1 cellular context compared by ENCODE assay signal in genomic region chr11:102345923-102346322, GRCh38.
TF ChIP-seq lines count a peak whose summit lies in the region.

No MANE protein-coding gene starts in this region.

TF ChIP-seq in HepG2, 621 proteins besides CTCF, POLR2A, EP300 and RAD21 (continues in another document):
- no peak for TF ChIP-seq ZNF513 (CRISPR knock-in tag; conservative IDR thresholded peaks at IDR 0.05)
- TF ChIP-seq KDM5A (IDR thresholded peaks at IDR 0.05; ENCODE audit: borderline replicate concordance, low read length): no peak
- TF ChIP-seq HES4 (CRISPR knock-in tag; IDR thresholded peaks at IDR 0.05; ENCODE audit: borderline replicate concordance): no peak
- TF ChIP-seq ZNF550 (CRISPR knock-in tag; IDR thresholded peaks at IDR 0.05; ENCODE audit: borderline replicate concordance): no peak
- TF ChIP-seq ZFYVE20 (CRISPR knock-in tag; IDR thresholded peaks at IDR 0.05; ENCODE audit: borderline replicate concordance, low read depth): no peak
- TF ChIP-seq TBX2 (CRISPR knock-in tag; IDR thresholded peaks at IDR 0.05; ENCODE audit: borderline replicate concordance): no peak
- no peak for TF ChIP-seq HOMEZ (CRISPR knock-in tag; IDR thresholded peaks at IDR 0.05; ENCODE audit: low read depth)
- no peak for TF ChIP-seq ZNF460 (CRISPR knock-in tag; IDR thresholded peaks at IDR 0.05; ENCODE audit: borderline replicate concordance)
- no peak for TF ChIP-seq AKAP8 (CRISPR knock-in tag; IDR thresholded peaks at IDR 0.05)
- 0 out of 2 replicates have a peak, but pooled peaks have one; percentile 30 for TF ChIP-seq MIXL1 (CRISPR knock-in tag; IDR thresholded peaks at IDR 0.05)
- TF ChIP-seq ZNF24 (IDR thresholded peaks at IDR 0.05): no peak
- TF ChIP-seq ETS1 (CRISPR knock-in tag; IDR thresholded peaks at IDR 0.05): no peak
- TF ChIP-seq ATF1 (CRISPR knock-in tag; IDR thresholded peaks at IDR 0.05): peak; percentile 37; the same call in 1 of the 2 replicates
- TF ChIP-seq ZNF646 (CRISPR knock-in tag; IDR thresholded peaks at IDR 0.05): no peak
- 0 out of 2 replicates have a peak, but pooled peaks have one; percentile 7 for TF ChIP-seq SATB2 (CRISPR knock-in tag; IDR thresholded peaks at IDR 0.05)
- TF ChIP-seq DNMT3B (CRISPR knock-in tag; conservative IDR thresholded peaks at IDR 0.05): no peak
- TF ChIP-seq ZNF3 (CRISPR knock-in tag; IDR thresholded peaks at IDR 0.05): no peak
- TF ChIP-seq GATAD2A (CRISPR knock-in tag; IDR thresholded peaks at IDR 0.05): no peak
- TF ChIP-seq ETV5 (CRISPR knock-in tag; IDR thresholded peaks at IDR 0.05; ENCODE audit: borderline replicate concordance): peak; percentile 42; the same call in 1 of the 2 replicates
- no peak for TF ChIP-seq NFAT5 (CRISPR knock-in tag; IDR thresholded peaks at IDR 0.05)
- TF ChIP-seq RXRB (CRISPR knock-in tag; IDR thresholded peaks at IDR 0.05; ENCODE audit: borderline replicate concordance): peak; percentile 6; the same call in 1 of the 2 replicates
- no peak for TF ChIP-seq SNAPC2 (CRISPR knock-in tag; IDR thresholded peaks at IDR 0.05)
- no peak for TF ChIP-seq CBX2 (IDR thresholded peaks at IDR 0.05; ENCODE audit: low read depth, low read length)
- no peak for TF ChIP-seq CBX2 (CRISPR knock-in tag; IDR thresholded peaks at IDR 0.05; ENCODE audit: low read depth)
- no peak for TF ChIP-seq HNRNPL (IDR thresholded peaks at IDR 0.05; ENCODE audit: low read depth, low read length)
- peak; percentile 33 for TF ChIP-seq PAXIP1 (CRISPR knock-in tag; conservative IDR thresholded peaks at IDR 0.05)
- TF ChIP-seq WIZ (CRISPR knock-in tag; IDR thresholded peaks at IDR 0.05): no peak
- TF ChIP-seq CREB1 (IDR thresholded peaks at IDR 0.05): no peak
- no peak for TF ChIP-seq CREB1 (CRISPR knock-in tag; IDR thresholded peaks at IDR 0.05)
- no peak for TF ChIP-seq HOXA3 (CRISPR knock-in tag; IDR thresholded peaks at IDR 0.05)
- no peak for TF ChIP-seq GATA4 (IDR thresholded peaks at IDR 0.05; ENCODE audit: borderline replicate concordance, low read depth)
- TF ChIP-seq PHF21A (CRISPR knock-in tag; IDR thresholded peaks at IDR 0.05): no peak
